32 cellular contexts compared by ENCODE assay signal in genomic region chr3:40108643-40109042, GRCh38.
DNase-seq lines count a peak whose midpoint lies in the region; ATAC-seq, FAIRE-seq and TF ChIP-seq lines count a peak whose summit lies in the region.
"Had no signal": no experiment of that assay in that cellular context is flagged by ENCODE, and none has a peak within 500 bp of the region (broad histone marks: within the 10 kb centered on the region; RNA-seq: fewer than 3 reads in every experiment).

No MANE protein-coding gene starts in this region.

- POLR2A ChIA-PET in WTC11 (lab: Charles Lee), result no interaction called here

- no peaks in the 10 kb centered on the region for H3K9me3 Mint-ChIP-seq in GM23338
- H3K9me3 Mint-ChIP-seq in WTC11, result no peaks in the 10 kb centered on the region

- no peaks in the 10 kb centered on the region for H3K27me3 ChIP-seq in GM23338 (ENCODE audit: insufficient read depth)
- no peaks in the 10 kb centered on the region for H3K27me3 ChIP-seq in esophagus (ENCODE audit: control insufficient read depth in 1 of 2, insufficient read depth in 2 of 2, low read length in 2 of 2)
- no peaks in the 10 kb centered on the region for H3K27me3 ChIP-seq in keratinocyte (ENCODE audit: control insufficient read depth, extremely low read depth, insufficient read depth, low read length)
- H3K27me3 ChIP-seq: BE2C, Peyer's patch had no signal

- no peaks in the 10 kb centered on the region for H3K36me3 Mint-ChIP-seq in GM23338 (ENCODE audit: low read depth)
- no peaks in the 10 kb centered on the region for H3K36me3 Mint-ChIP-seq in WTC11
- H3K36me3 Mint-ChIP-seq: CD14-positive monocyte; CD8-positive, alpha-beta memory T cell had no signal

- no peak for TF ChIP-seq POLR2A in GM12891 (IDR thresholded peaks at IDR 0.05; ENCODE audit: low read depth, low read length)

- H3K9me3 ChIP-seq in esophagus (ENCODE audit: control insufficient read depth in 2 of 2, insufficient read depth in 1 of 2, low read depth in 1 of 2, low read length in 1 of 2) (no peaks in the 10 kb centered on the region), keratinocyte (ENCODE audit: control insufficient read depth, low read depth, low read length) (no peaks in the 10 kb centered on the region)
- H3K9me3 ChIP-seq: BE2C, Peyer's patch, SK-N-SH had no signal

- H3K4me3 Mint-ChIP-seq in GM23338, result no peak overlapping the region
- H3K4me3 Mint-ChIP-seq in WTC11, result no peak overlapping the region
- H3K4me3 Mint-ChIP-seq: CD14-positive monocyte; CD8-positive, alpha-beta memory T cell had no signal

- H3K4me3 ChIP-seq in GM23338 (no peak overlapping the region), esophagus (ENCODE audit: low read depth in 1 of 2, low read length in 2 of 2) (no peak overlapping the region), keratinocyte (ENCODE audit: control insufficient read depth in 2 of 3, extremely low read depth in 1 of 3, insufficient read depth in 2 of 3, low read depth in 1 of 3, low read length in 3 of 3) (peak overlapping the region in 1 of 3 experiments; percentile 29)
- H3K4me3 ChIP-seq: GM12878, Peyer's patch had no signal

- H3K27ac Mint-ChIP-seq in GM23338 (0 out of 2 replicates have a peak overlapping the region, but pooled peaks have one; percentile 25), WTC11 (peak overlapping the region; percentile 39; the same call in 1 of the 2 replicates)
- H3K27ac Mint-ChIP-seq: CD14-positive monocyte; CD8-positive, alpha-beta memory T cell had no signal

- no peaks in the 10 kb centered on the region for H3F3A ChIP-seq in GM23338 (replicated peaks; ENCODE audit: low read depth)

- peak; percentile 75 for FAIRE-seq in keratinocyte (lab: Jason Lieb, UNC)
- FAIRE-seq in GM12891 (lab: Jason Lieb, UNC), result no peak
- FAIRE-seq: GM12878, HTR-8/SVneo had no signal

- no peak overlapping the region for H3K27ac ChIP-seq in GM23338 (ENCODE audit: low read depth)
- H3K27ac ChIP-seq in esophagus (ENCODE audit: low read depth in 2 of 2, low read length in 1 of 2), result peak overlapping the region; percentile 44 to 63
- H3K27ac ChIP-seq in keratinocyte (ENCODE audit: control insufficient read depth, insufficient read depth, low read length), result peak overlapping the region; percentile 51
- H3K27ac ChIP-seq: Peyer's patch had no signal

- no peaks in the 10 kb centered on the region for H3K9me1 ChIP-seq in keratinocyte (ENCODE audit: control insufficient read depth, extremely low read depth, insufficient read depth, low read length)

- no peaks in the 10 kb centered on the region for H3K79me2 ChIP-seq in GM23338 (replicated peaks; ENCODE audit: insufficient read depth)
- no peaks in the 10 kb centered on the region for H3K79me2 ChIP-seq in keratinocyte (ENCODE audit: control insufficient read depth, insufficient read depth, low read length)

- H3K9ac ChIP-seq in keratinocyte (ENCODE audit: control insufficient read depth, extremely low read depth, insufficient read depth, low read length), result no peak overlapping the region
- H3K9ac ChIP-seq: SK-N-SH had no signal

- no peak for DNase-seq in GM23338 (ENCODE audit: low spot score)
- DNase-seq in WTC11 (ENCODE audit: low spot score), result no peak
- no peak for DNase-seq in keratinocyte (ENCODE audit: low read depth, low spot score)
- no peak for DNase-seq in GM12891 (ENCODE audit: insufficient read length, low spot score)
- no peak for DNase-seq in activated naive CD4-positive, alpha-beta T cell treated with Interleukin-2 at 50 U/mL for 16 hours
- DNase-seq: 8988T; ACHN; BE2C; CD8-positive, alpha-beta memory T cell; DMS 273 treated with DMSO at 0.1 percent for 48 hours; DMS79; EL; GDM1; H7; KBM-7; MM.1S; NCI-H1048; NCI-H1417; NCI-H1694 treated with DMSO at 0.1 percent for 48 hours; NCI-H2081; NCI-H2171; NCI-H226; NCI-H510A; NCI-H69; OCI-M1; Peyer's patch; SK-N-SH had no signal

- H3K36me3 ChIP-seq in GM23338 (ENCODE audit: insufficient read depth) (no peaks in the 10 kb centered on the region), esophagus (ENCODE audit: control insufficient read depth in 2 of 2, insufficient read depth in 2 of 2, low read length in 1 of 2) (no peaks in the 10 kb centered on the region), keratinocyte (ENCODE audit: control insufficient read depth in 2 of 2, extremely low read depth in 1 of 2, insufficient read depth in 2 of 2, low read length in 2 of 2) (no peaks in the 10 kb centered on the region)
- H3K36me3 ChIP-seq: BE2C, Peyer's patch had no signal

- H4K20me1 ChIP-seq in GM23338 (replicated peaks; ENCODE audit: insufficient read depth) (no peaks in the 10 kb centered on the region), keratinocyte (ENCODE audit: control insufficient read depth, extremely low read depth, insufficient read depth, low read length) (no peaks in the 10 kb centered on the region)

- 49 to 54% methylated on average over 1 of the region's 1 CpG for WGBS in esophagus, 2 donors

- H3K27me3 Mint-ChIP-seq in GM23338 (ENCODE audit: insufficient read depth, low read depth, poor library complexity) (peaks cover 5% of the 10 kb centered on the region), WTC11 (ENCODE audit: low read depth) (no peaks in the 10 kb centered on the region)

- H3K4me1 Mint-ChIP-seq in GM23338 (peaks cover 19% of the 10 kb centered on the region), WTC11 (peaks cover 21% of the 10 kb centered on the region)
- H3K4me1 Mint-ChIP-seq: CD14-positive monocyte; CD8-positive, alpha-beta memory T cell had no signal

- TF ChIP-seq CTCF in GM23338 (conservative IDR thresholded peaks at IDR 0.05; ENCODE audit: low read depth in 2 of 2), result no peak
- no peak for TF ChIP-seq CTCF in WTC11 (IDR thresholded peaks at IDR 0.05)
- TF ChIP-seq CTCF in keratinocyte (optimal IDR thresholded peaks at IDR 0.05 in 1 of 3, IDR thresholded peaks at IDR 0.05 in 1 of 3, conservative IDR thresholded peaks at IDR 0.05 in 1 of 3; ENCODE audit: extremely low read depth in 1 of 3, insufficient read depth in 2 of 3, low read length in 3 of 3), result no peak

- H3K4me2 ChIP-seq in GM23338, result 0 out of 2 replicates have a peak overlapping the region, but pooled peaks have one; percentile 26
- H3K4me2 ChIP-seq in keratinocyte (ENCODE audit: control insufficient read depth, extremely low read depth, insufficient read depth, low read depth, low read length), result peak overlapping the region; percentile 68
- H3K4me2 ChIP-seq: SK-N-SH had no signal

- H3K4me1 ChIP-seq in GM23338 (ENCODE audit: insufficient read depth) (peaks cover 18% of the 10 kb centered on the region; the same call in 1 of the 2 replicates), esophagus (ENCODE audit: control insufficient read depth in 2 of 2, insufficient read depth in 2 of 2, low read length in 1 of 2) (no peaks in the 10 kb centered on the region), keratinocyte (ENCODE audit: control insufficient read depth, extremely low read depth, insufficient read depth, low read length) (peaks cover 19% of the 10 kb centered on the region)
- H3K4me1 ChIP-seq: BE2C, Peyer's patch had no signal

- H2AFZ ChIP-seq in GM23338 (no peak overlapping the region), keratinocyte (ENCODE audit: control insufficient read depth, low read length) (peak overlapping the region; percentile 96)

- H3K9me2 ChIP-seq in GM23338 (ENCODE audit: insufficient read depth), result peaks cover 17% of the 10 kb centered on the region; the same call in 1 of the 2 replicates
- H3K9me2 ChIP-seq: SK-N-SH had no signal

- peak; percentile 59; the same call in 2 of the 3 replicates for ATAC-seq in GM23338
- peak; percentile 68 for ATAC-seq in WTC11
- ATAC-seq in GM21526 (IDR thresholded peaks at IDR 0.05; ENCODE audit: low FRiP score, unreplicated experiment), result no peak
- ATAC-seq: GM12878 had no signal

- dilution Hi-C loops in keratinocyte (cut with MboI; ENCODE audit: extremely low pct_ligation_motif_present, low sequenced_read_pairs), result no loop called here

- CTCF ChIA-PET in WTC11 (lab: Charles Lee), result no interaction called here

TF ChIP-seq in WTC11, 78 proteins besides CTCF, POLR2A, EP300 and RAD21 (continues in another document):
- no peak for TF ChIP-seq GTF2I (CRISPR knock-in tag; conservative IDR thresholded peaks at IDR 0.05)
- TF ChIP-seq MLX (CRISPR knock-in tag; IDR thresholded peaks at IDR 0.05), result no peak
- no peak for TF ChIP-seq ETV6 (CRISPR knock-in tag; IDR thresholded peaks at IDR 0.05)
- no peak for TF ChIP-seq TP53 (CRISPR knock-in tag; IDR thresholded peaks at IDR 0.05)
- TF ChIP-seq HMGA2 (CRISPR knock-in tag; IDR thresholded peaks at IDR 0.05), result no peak
- TF ChIP-seq TEAD4 (CRISPR knock-in tag; IDR thresholded peaks at IDR 0.05), result no peak
- no peak for TF ChIP-seq ZNF219 (CRISPR knock-in tag; IDR thresholded peaks at IDR 0.05; ENCODE audit: borderline replicate concordance)
- TF ChIP-seq FOXP1 (CRISPR knock-in tag; IDR thresholded peaks at IDR 0.05; ENCODE audit: borderline replicate concordance), result no peak
- TF ChIP-seq GABPB1 (CRISPR knock-in tag; IDR thresholded peaks at IDR 0.05), result no peak
- no peak for TF ChIP-seq NR3C1 (CRISPR knock-in tag; conservative IDR thresholded peaks at IDR 0.05; ENCODE audit: low read depth)

TF ChIP-seq in GM12891, 5 proteins besides CTCF, POLR2A, EP300 and RAD21:
- no peak for TF ChIP-seq POLR2AphosphoS5 (IDR thresholded peaks at IDR 0.05; ENCODE audit: low read depth, low read length)
- TF ChIP-seq PAX5 (IDR thresholded peaks at IDR 0.05; ENCODE audit: insufficient read depth, low read length, severe bottlenecking), result no peak
- TF ChIP-seq TAF1 (IDR thresholded peaks at IDR 0.05; ENCODE audit: low read depth, low read length), result no peak
- TF ChIP-seq SPI1 (IDR thresholded peaks at IDR 0.05; ENCODE audit: low read depth, low read length), result no peak
- TF ChIP-seq POU2F2 (IDR thresholded peaks at IDR 0.05; ENCODE audit: low read depth, low read length), result no peak
